13 cellular contexts compared by ENCODE assay signal in the genomic region with DNA sequence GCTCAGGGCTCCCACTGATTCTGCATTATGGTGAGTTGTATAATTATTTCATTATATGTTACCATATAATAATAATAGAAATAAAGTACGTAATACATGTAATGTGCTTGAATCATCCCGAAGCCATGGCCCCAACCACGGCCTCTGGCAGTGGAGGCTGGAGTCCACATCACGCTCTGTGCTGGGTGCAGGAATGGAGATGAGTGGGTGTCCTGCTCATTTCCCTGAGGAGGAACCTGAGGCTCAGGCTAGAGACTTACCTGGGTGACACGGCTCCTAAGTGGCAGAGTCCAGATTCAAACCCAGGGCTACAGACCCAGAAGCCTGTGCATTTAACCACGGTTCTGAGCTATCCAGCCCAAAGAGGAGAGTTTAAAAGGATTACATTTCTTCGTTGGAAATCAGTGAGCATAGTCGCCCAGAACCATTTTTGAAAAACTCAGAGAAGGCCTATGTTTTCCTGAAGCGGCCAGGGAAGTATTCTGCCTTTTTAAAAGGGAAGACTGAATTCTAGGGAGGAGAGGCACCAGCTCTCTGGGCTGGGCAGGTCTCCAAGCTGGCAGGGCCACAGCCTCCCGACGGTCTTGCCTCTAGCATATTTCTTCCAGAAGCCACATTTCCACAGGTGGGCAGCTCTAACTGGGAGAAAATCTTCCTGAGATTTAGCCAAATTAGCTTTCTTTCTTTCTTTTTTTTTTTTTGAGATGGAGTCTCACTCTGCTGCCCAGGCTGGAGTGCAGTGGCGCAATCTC. TPM values are rescaled to one million over a fixed set of nuclear protein-coding genes. Genes with fewer than 3 reads are reported as not detected.
DNase-seq lines count a peak whose midpoint lies in the region; ATAC-seq and TF ChIP-seq lines count a peak whose summit lies in the region.
"Had no signal": no experiment of that assay in that cellular context is flagged by ENCODE, and none has a peak within 500 bp of the region (broad histone marks: within the 10 kb centered on the region; RNA-seq: fewer than 3 reads in every experiment).

No MANE protein-coding gene starts in this region.

- no peak for ATAC-seq in effector memory CD8-positive, alpha-beta T cell (replicated peaks)
- ATAC-seq in HG02798 (IDR thresholded peaks at IDR 0.05; ENCODE audit: poor library complexity, unreplicated experiment) = no peak

- H3K4me3 ChIP-seq in GM23248 (no peak overlapping the region), SU-DHL-6 (ENCODE audit: insufficient read depth, low read length, poor library complexity, severe bottlenecking) (no peak overlapping the region), sigmoid colon (no peak overlapping the region), MG63 (no peak overlapping the region)
- H3K4me3 ChIP-seq: lung, right atrium auricular region, SK-N-MC had no signal

- H3F3A ChIP-seq in GM23248 (ENCODE audit: insufficient read depth) (peaks cover 31% of the 10 kb centered on the region), SU-DHL-6 (ENCODE audit: insufficient read depth) (peaks cover 36% of the 10 kb centered on the region)

- no peaks in the 10 kb centered on the region for H3K9me3 ChIP-seq in GM23248 (ENCODE audit: low read depth)
- no peaks in the 10 kb centered on the region for H3K9me3 ChIP-seq in SU-DHL-6 (ENCODE audit: insufficient read depth, low read length)
- H3K9me3 ChIP-seq in sigmoid colon = no peaks in the 10 kb centered on the region
- no peaks in the 10 kb centered on the region for H3K9me3 ChIP-seq in MG63
- H3K9me3 ChIP-seq: right atrium auricular region had no signal

- H3K27me3 Mint-ChIP-seq in effector memory CD8-positive, alpha-beta T cell = no peaks in the 10 kb centered on the region

- no peaks in the 10 kb centered on the region for H3K36me3 ChIP-seq in GM23248 (ENCODE audit: low read depth)
- H3K36me3 ChIP-seq in SU-DHL-6 (ENCODE audit: low read length) = peaks cover 5% of the 10 kb centered on the region; the same call in 1 of the 2 replicates
- no peaks in the 10 kb centered on the region for H3K36me3 ChIP-seq in sigmoid colon
- peaks cover 28% of the 10 kb centered on the region for H3K36me3 ChIP-seq in MG63
- H3K36me3 ChIP-seq: right atrium auricular region had no signal

- H3K79me2 ChIP-seq in GM23248 (ENCODE audit: insufficient read depth) (peaks cover 98% of the 10 kb centered on the region), SU-DHL-6 (ENCODE audit: insufficient read depth, low read length) (peaks cover 100% of the 10 kb centered on the region)

- H4K20me1 ChIP-seq in GM23248 (ENCODE audit: insufficient read depth) (no peaks in the 10 kb centered on the region), SU-DHL-6 (ENCODE audit: low read depth, low read length) (peaks cover 32% of the 10 kb centered on the region)

- WGBS in GM23248 (ENCODE audit: low coverage in 1 of 2, low lambda C conversion rate in 2 of 2, missing lambda C conversion rate in 2 of 2), 2 experiments = 63 to 66% methylated on average over 12 of the region's 12 CpGs
- 83 to 88% methylated on average over 12 of the region's 12 CpGs for WGBS in sigmoid colon, 2 donors

- TF ChIP-seq EP300 in sigmoid colon (IDR thresholded peaks at IDR 0.05) = no peak

- intact Hi-C loops in sigmoid colon (cut with DNase I) = no loop called here

- H3K9ac ChIP-seq in GM23248 (no peak overlapping the region), SU-DHL-6 (ENCODE audit: low read length) (no peak overlapping the region)

- peaks cover 23% of the 10 kb centered on the region for H3K36me3 Mint-ChIP-seq in effector memory CD8-positive, alpha-beta T cell (ENCODE audit: insufficient read depth)

- DNase-seq in GM23248 (no peak), sigmoid colon (peak; percentile 72), MG63 (no peak), kidney glomerular epithelial cell (lab: John Stamatoyannopoulos, UW) (no peak), hepatic stellate cell (ENCODE audit: low spot score) (no peak)
- DNase-seq in effector memory CD8-positive, alpha-beta T cell = no peak
- DNase-seq: DND-41, NCI-H1105 treated with DMSO at 0.1 percent for 48 hours had no signal

- no peak for TF ChIP-seq POLR2A in sigmoid colon (IDR thresholded peaks at IDR 0.05)

- H3K27ac Mint-ChIP-seq in effector memory CD8-positive, alpha-beta T cell = peak overlapping the region; percentile 90 to 94

- H3K27me3 ChIP-seq in GM23248 (replicated peaks; ENCODE audit: insufficient read depth) = no peaks in the 10 kb centered on the region
- no peaks in the 10 kb centered on the region for H3K27me3 ChIP-seq in SU-DHL-6 (ENCODE audit: low read length)
- H3K27me3 ChIP-seq in sigmoid colon = no peaks in the 10 kb centered on the region
- no peaks in the 10 kb centered on the region for H3K27me3 ChIP-seq in MG63
- H3K27me3 ChIP-seq: right atrium auricular region had no signal

- H3K4me1 Mint-ChIP-seq in effector memory CD8-positive, alpha-beta T cell (ENCODE audit: low read depth in 2 of 2) = peaks cover 59 to 63% of the 10 kb centered on the region in 2 donors

- H3K27ac ChIP-seq in GM23248 = peak overlapping the region; percentile 50
- H3K27ac ChIP-seq in SU-DHL-6 (ENCODE audit: low read depth, low read length) = peak overlapping the region; percentile 6; the same call in 1 of the 2 replicates
- H3K27ac ChIP-seq in sigmoid colon = peak overlapping the region; percentile 96 to 99 (median 99)
- H3K27ac ChIP-seq: SK-N-MC had no signal

- H3K4me2 ChIP-seq in GM23248 (ENCODE audit: unreplicated experiment) (no peak overlapping the region), SU-DHL-6 (ENCODE audit: low read depth, low read length, poor library complexity, severe bottlenecking) (peak overlapping the region; percentile 18)

- H2AFZ ChIP-seq in GM23248 (no peak overlapping the region), SU-DHL-6 (ENCODE audit: low read depth, low read length, severe bottlenecking) (no peak overlapping the region)

- no peaks in the 10 kb centered on the region for H3K9me2 ChIP-seq in GM23248 (ENCODE audit: insufficient read depth)
- no peaks in the 10 kb centered on the region for H3K9me2 ChIP-seq in SU-DHL-6 (replicated peaks; ENCODE audit: insufficient read depth, low read length)

- in situ Hi-C loops in GM23248 (cut with MboI) = no loop called here

- H3K4me1 ChIP-seq in GM23248 (ENCODE audit: insufficient read depth) (peaks cover 27% of the 10 kb centered on the region), sigmoid colon (peaks cover 0 to 100% (median 93%) of the 10 kb centered on the region in 4 donors)

- peak overlapping the region in 1 of 2 donors; percentile 10 for H3K4me3 Mint-ChIP-seq in effector memory CD8-positive, alpha-beta T cell

- H3K9me3 Mint-ChIP-seq in effector memory CD8-positive, alpha-beta T cell = no peaks in the 10 kb centered on the region

- TF ChIP-seq CTCF in SU-DHL-6 (IDR thresholded peaks at IDR 0.05; ENCODE audit: insufficient read depth, low read length, poor library complexity, severe bottlenecking) (no peak), sigmoid colon (IDR thresholded peaks at IDR 0.05) (no peak)

RNA-seq across cellular contexts. Expression of a gene that starts 6.7 kb away (rescaled TPM):
- total RNA-seq in GM23248 (2014; rRNA removed; shearing (Covaris generic)) = 17.7 and 18.5 TPM in 2 replicates
- 11.3 and 11.7 TPM in 2 replicates for polyA plus RNA-seq in GM23248 (2016; fragmentation: Nextera tagmentation; extraction: Ambion mirVana)
- total RNA-seq in sigmoid colon = 100 to 1,000 TPM in 2 of 4 donors, 10 to 100 TPM in 2; 54.6 to 177 (median 102) TPM
- polyA plus RNA-seq in sigmoid colon = 100 to 1,000 TPM in 1 of 3 donors, 10 to 100 TPM in 2; 16.9 to 105 (median 19.8) TPM
- total RNA-seq in MG63 (2014; rRNA removed; shearing (Covaris generic); ENCODE audit: low replicate concordance) = 26.1 and 40.9 TPM in 2 replicates

RNA-seq across cellular contexts. Expression of a gene that starts 51.9 kb away (rescaled TPM):
- 45.3 and 69.3 TPM in 2 replicates for total RNA-seq in GM23248 (2014; rRNA removed; shearing (Covaris generic))
- polyA plus RNA-seq in GM23248 (2016; fragmentation: Nextera tagmentation; extraction: Ambion mirVana) (99.3 and 107 TPM in 2 replicates), sigmoid colon (10 to 100 TPM; 54.7 to 65.2 (median 64.2) TPM)
- total RNA-seq in sigmoid colon = 10 to 100 TPM; 32.5 to 51.0 (median 45.1) TPM
- total RNA-seq in MG63 (2014; rRNA removed; shearing (Covaris generic); ENCODE audit: low replicate concordance) = 51.7 and 66.6 TPM in 2 replicates

Comparison
In these comparisons a context has a peak if more than half of its experiments do, and no peak if none do; other contexts are left out.
1. H3K27ac ChIP-seq: peak in every context shown above with its lines; median percentile 99 in sigmoid colon; 50 in GM23248; 6 in SU-DHL-6.